ENCODE assay signal across 16 cellular contexts in the genomic region with DNA sequence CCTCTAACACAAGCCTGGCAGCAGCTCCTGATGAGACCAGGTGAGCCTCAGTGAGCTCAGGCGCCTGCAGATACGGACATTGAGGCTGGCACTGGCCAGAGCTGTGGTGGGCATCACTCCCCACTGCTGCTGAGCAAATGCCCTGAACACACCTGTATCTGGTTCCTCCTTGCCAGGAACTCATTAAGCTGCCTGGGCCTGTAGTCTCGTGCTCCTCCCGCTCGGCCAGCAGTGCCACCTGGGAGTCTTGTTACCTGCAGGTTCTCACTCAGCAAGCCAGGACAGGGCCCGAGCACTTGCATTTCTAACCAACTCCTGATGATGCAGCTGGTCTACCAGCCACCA. TPM values are rescaled to one million over a fixed set of nuclear protein-coding genes. Genes with fewer than 3 reads are reported as not detected.
DNase-seq lines count a peak whose midpoint lies in the region; ATAC-seq and TF ChIP-seq lines count a peak whose summit lies in the region.
"Had no signal": no experiment of that assay in that cellular context is flagged by ENCODE, and none has a peak within 500 bp of the region (broad histone marks: within the 10 kb centered on the region; RNA-seq: fewer than 3 reads in every experiment).

No MANE protein-coding gene starts in this region.

- H3K9me2 ChIP-seq in HCT116 (ENCODE audit: insufficient read depth), result no peaks in the 10 kb centered on the region

- RAD21 ChIA-PET in HCT116 (lab: Charles Lee; ENCODE audit: low non-redundant PET in 1 of 2, low total read pairs in 2 of 2, uncharacterized antibody in 2 of 2, unreplicated experiment in 2 of 2), result no interaction called here

- POLR2A ChIA-PET in HCT116 (lab: Charles Lee), result interaction anchor here (0.8 to 2.2 kb wide), 3 partner anchors 9 to 12 kb away, joined by 3 to 8 read pairs (median 4); no protein-coding TSS in a partner anchor
- POLR2A ChIA-PET in activated CD4-positive, alpha-beta memory T cell treated with anti-CD3 and anti-CD28 coated beads, Interleukin-2, amount 10 ng/mL, durations not matched to agents 7 days and 5 days (lab: Charles Lee), result interaction anchor here (0.7 to 5.3 kb wide), 5 partner anchors 11 to 151 kb away, joined by 3 to 36 read pairs (median 3); a partner anchor contains a TSS

- no peak overlapping the region for H3K27ac ChIP-seq in HCT116 (ENCODE audit: low read depth, low read length)
- H3K27ac ChIP-seq: Peyer's patch had no signal

- intact Hi-C loops in activated naive CD4-positive, alpha-beta T cell treated with anti-CD3 and anti-CD28 coated beads for 36 hours (cut with micrococcal nuclease), result no loop called here
- intact Hi-C loops in HCT116 (cut with micrococcal nuclease), result no loop called here
- intact Hi-C loops in activated T-helper 2 cell treated with anti-CD3 and anti-CD28 coated beads, Interferon-gamma antibody, Interleukin-2, Interleukin-4, amounts not matched to agents 10 μg/mL and 5 μg/mL and 100 μg/mL, durations not matched to agents 14 hours and 24 hours and 36 hours (cut with micrococcal nuclease), result no loop called here

- no peak overlapping the region for H2AFZ ChIP-seq in HCT116 (ENCODE audit: low read depth, low read length, poor library complexity, severe bottlenecking)

- peaks cover 54% of the 10 kb centered on the region for H3K36me3 Mint-ChIP-seq in activated naive CD4-positive, alpha-beta T cell treated with anti-CD3 and anti-CD28 coated beads, Interleukin-2, amount 10 ng/mL, durations not matched to agents 7 days and 5 days
- H3K36me3 Mint-ChIP-seq in activated naive CD4-positive, alpha-beta T cell treated with anti-CD3 and anti-CD28 coated beads for 36 hours (ENCODE audit: low read depth), result peaks cover 47% of the 10 kb centered on the region
- H3K36me3 Mint-ChIP-seq in activated T-helper 2 cell treated with anti-CD3 and anti-CD28 coated beads, Interferon-gamma antibody, Interleukin-2, Interleukin-4, amounts not matched to agents 10 μg/mL and 5 μg/mL and 100 μg/mL, durations not matched to agents 14 hours and 24 hours and 36 hours (ENCODE audit: low read depth), result peaks cover 58% of the 10 kb centered on the region
- peaks cover 56% of the 10 kb centered on the region for H3K36me3 Mint-ChIP-seq in activated CD4-positive, alpha-beta memory T cell treated with anti-CD3 and anti-CD28 coated beads, Interleukin-2, amount 10 ng/mL, durations not matched to agents 7 days and 5 days (ENCODE audit: low read depth)

- H4K20me1 ChIP-seq in HCT116 (ENCODE audit: insufficient read depth), result no peaks in the 10 kb centered on the region; the same call in 1 of the 2 replicates

- H3K9ac ChIP-seq in HCT116 (ENCODE audit: low read length), result no peak overlapping the region

- CTCF ChIA-PET in activated naive CD4-positive, alpha-beta T cell treated with anti-CD3 and anti-CD28 coated beads, Interleukin-2, amount 10 ng/mL, durations not matched to agents 7 days and 5 days (lab: Charles Lee), result interaction anchor here (1.5 kb wide), 1 partner anchor 11 kb away, joined by 7 read pairs; no protein-coding TSS in a partner anchor
- CTCF ChIA-PET in activated naive CD4-positive, alpha-beta T cell treated with anti-CD3 and anti-CD28 coated beads for 36 hours (lab: Charles Lee), result interaction anchor here (1.3 kb wide), 1 partner anchor 9 kb away, joined by 3 read pairs; no protein-coding TSS in a partner anchor
- CTCF ChIA-PET in HCT116 (lab: Charles Lee), result interaction anchor here (0.9 to 1.0 kb wide), 2 partner anchors 9 to 32 kb away, joined by 4 read pairs; a partner anchor contains a TSS
- CTCF ChIA-PET in activated CD4-positive, alpha-beta memory T cell treated with anti-CD3 and anti-CD28 coated beads, Interleukin-2, amount 10 ng/mL, durations not matched to agents 7 days and 5 days (lab: Charles Lee), result interaction anchor here (0.7 kb wide), 2 partner anchors 9 to 50 kb away, joined by 3 read pairs; no protein-coding TSS in a partner anchor

- TF ChIP-seq RAD21 in HCT116 (IDR thresholded peaks at IDR 0.05; ENCODE audit: low read depth), result no peak

- H3K4me1 Mint-ChIP-seq in activated naive CD4-positive, alpha-beta T cell treated with anti-CD3 and anti-CD28 coated beads, Interleukin-2, amount 10 ng/mL, durations not matched to agents 7 days and 5 days, result no peaks in the 10 kb centered on the region
- H3K4me1 Mint-ChIP-seq in activated naive CD4-positive, alpha-beta T cell treated with anti-CD3 and anti-CD28 coated beads for 36 hours (ENCODE audit: low read depth), result no peaks in the 10 kb centered on the region
- H3K4me1 Mint-ChIP-seq in activated T-helper 2 cell treated with anti-CD3 and anti-CD28 coated beads, Interferon-gamma antibody, Interleukin-2, Interleukin-4, amounts not matched to agents 10 μg/mL and 5 μg/mL and 100 μg/mL, durations not matched to agents 14 hours and 24 hours and 36 hours (ENCODE audit: low read depth), result peaks cover 1% of the 10 kb centered on the region
- no peaks in the 10 kb centered on the region for H3K4me1 Mint-ChIP-seq in activated CD4-positive, alpha-beta memory T cell treated with anti-CD3 and anti-CD28 coated beads, Interleukin-2, amount 10 ng/mL, durations not matched to agents 7 days and 5 days

- H3K27me3 Mint-ChIP-seq in activated naive CD4-positive, alpha-beta T cell treated with anti-CD3 and anti-CD28 coated beads, Interleukin-2, amount 10 ng/mL, durations not matched to agents 7 days and 5 days, result peaks cover 4% of the 10 kb centered on the region
- peaks cover 2% of the 10 kb centered on the region for H3K27me3 Mint-ChIP-seq in activated naive CD4-positive, alpha-beta T cell treated with anti-CD3 and anti-CD28 coated beads for 36 hours (ENCODE audit: low read depth)
- peaks cover 9% of the 10 kb centered on the region for H3K27me3 Mint-ChIP-seq in activated T-helper 2 cell treated with anti-CD3 and anti-CD28 coated beads, Interferon-gamma antibody, Interleukin-2, Interleukin-4, amounts not matched to agents 10 μg/mL and 5 μg/mL and 100 μg/mL, durations not matched to agents 14 hours and 24 hours and 36 hours (ENCODE audit: low read depth)
- peaks cover 4% of the 10 kb centered on the region for H3K27me3 Mint-ChIP-seq in activated CD4-positive, alpha-beta memory T cell treated with anti-CD3 and anti-CD28 coated beads, Interleukin-2, amount 10 ng/mL, durations not matched to agents 7 days and 5 days

- no peak for TF ChIP-seq CTCF in HCT116 (IDR thresholded peaks at IDR 0.05 in 2 of 3, conservative IDR thresholded peaks at IDR 0.05 in 1 of 3; ENCODE audit: borderline replicate concordance in 1 of 3, insufficient read depth in 1 of 3, low read depth in 2 of 3, low read length in 2 of 3)

- BruUV-seq in HCT116 (replicated peaks; lab: Mats Ljungman, UMichigan), result no TSS peak

- H3K4me1 ChIP-seq in HCT116 (ENCODE audit: control insufficient read depth in 1 of 2, insufficient read depth in 2 of 2, low read length in 2 of 2), result no peaks in the 10 kb centered on the region
- H3K4me1 ChIP-seq: Peyer's patch had no signal

- no peaks in the 10 kb centered on the region for H3K9me3 ChIP-seq in HCT116 (ENCODE audit: control insufficient read depth in 1 of 2, insufficient read depth in 1 of 2, low read depth in 1 of 2, low read length in 2 of 2)
- H3K9me3 ChIP-seq: Peyer's patch had no signal

- no peaks in the 10 kb centered on the region; the same call in 1 of the 2 replicates for H3K79me2 ChIP-seq in HCT116 (ENCODE audit: insufficient read depth, low read length)

- H3K4me2 ChIP-seq in HCT116 (ENCODE audit: low read length), result no peak overlapping the region

- ATAC-seq in HCT116 (peak; percentile 31), GM21576 (IDR thresholded peaks at IDR 0.05; ENCODE audit: unreplicated experiment) (no peak)

- peak overlapping the region; percentile 55 for H3K27ac Mint-ChIP-seq in activated naive CD4-positive, alpha-beta T cell treated with anti-CD3 and anti-CD28 coated beads, Interleukin-2, amount 10 ng/mL, durations not matched to agents 7 days and 5 days
- H3K27ac Mint-ChIP-seq in activated naive CD4-positive, alpha-beta T cell treated with anti-CD3 and anti-CD28 coated beads for 36 hours, result no peak overlapping the region
- peak overlapping the region; percentile 48 for H3K27ac Mint-ChIP-seq in activated T-helper 2 cell treated with anti-CD3 and anti-CD28 coated beads, Interferon-gamma antibody, Interleukin-2, Interleukin-4, amounts not matched to agents 10 μg/mL and 5 μg/mL and 100 μg/mL, durations not matched to agents 14 hours and 24 hours and 36 hours
- no peak overlapping the region for H3K27ac Mint-ChIP-seq in activated CD4-positive, alpha-beta memory T cell treated with anti-CD3 and anti-CD28 coated beads, Interleukin-2, amount 10 ng/mL, durations not matched to agents 7 days and 5 days

- H3K4me3 ChIP-seq in HCT116 (replicated peaks in 1 of 2; ENCODE audit: low read depth in 1 of 2, low read length in 2 of 2), result no peak overlapping the region
- H3K4me3 ChIP-seq: Peyer's patch had no signal

- no peaks in the 10 kb centered on the region for H3K9me3 Mint-ChIP-seq in activated naive CD4-positive, alpha-beta T cell treated with anti-CD3 and anti-CD28 coated beads, Interleukin-2, amount 10 ng/mL, durations not matched to agents 7 days and 5 days
- no peaks in the 10 kb centered on the region for H3K9me3 Mint-ChIP-seq in activated naive CD4-positive, alpha-beta T cell treated with anti-CD3 and anti-CD28 coated beads for 36 hours
- no peaks in the 10 kb centered on the region for H3K9me3 Mint-ChIP-seq in activated T-helper 2 cell treated with anti-CD3 and anti-CD28 coated beads, Interferon-gamma antibody, Interleukin-2, Interleukin-4, amounts not matched to agents 10 μg/mL and 5 μg/mL and 100 μg/mL, durations not matched to agents 14 hours and 24 hours and 36 hours
- no peaks in the 10 kb centered on the region for H3K9me3 Mint-ChIP-seq in activated CD4-positive, alpha-beta memory T cell treated with anti-CD3 and anti-CD28 coated beads, Interleukin-2, amount 10 ng/mL, durations not matched to agents 7 days and 5 days

- no peak for TF ChIP-seq POLR2A in HCT116 (IDR thresholded peaks at IDR 0.05; ENCODE audit: borderline replicate concordance, extremely low read depth, insufficient read depth, insufficient read length)

- DNase-seq in activated naive CD4-positive, alpha-beta T cell treated with anti-CD3 and anti-CD28 coated beads, Interleukin-2, amount 10 ng/mL, durations not matched to agents 7 days and 5 days, result no peak
- DNase-seq in activated naive CD4-positive, alpha-beta T cell treated with anti-CD3 and anti-CD28 coated beads for 36 hours, result no peak
- DNase-seq in HCT116 (ENCODE audit: low read depth, low spot score), result no peak
- no peak for DNase-seq in activated T-helper 2 cell treated with anti-CD3 and anti-CD28 coated beads, Interferon-gamma antibody, Interleukin-2, Interleukin-4, amounts not matched to agents 10 μg/mL and 5 μg/mL and 100 μg/mL, durations not matched to agents 14 hours and 24 hours and 36 hours (ENCODE audit: low spot score)
- peak; percentile 55 for DNase-seq in mesenteric fat pad (ENCODE audit: low spot score)
- no peak for DNase-seq in KG1 (lab: John Stamatoyannopoulos, UW)
- no peak for DNase-seq in activated CD4-positive, alpha-beta memory T cell treated with anti-CD3 and anti-CD28 coated beads, Interleukin-2, amount 10 ng/mL, durations not matched to agents 7 days and 5 days
- DNase-seq: DMS 273 treated with DMSO at 0.1 percent for 48 hours, Karpas-422, NCI-H187 treated with DMSO at 0.1 percent for 48 hours, Peyer's patch, SHP77 had no signal

- 0 out of 2 replicates have a peak, but pooled peaks cover 6% of the 10 kb centered on the region for H3K27me3 ChIP-seq in HCT116 (ENCODE audit: insufficient read depth, low read length)
- H3K27me3 ChIP-seq: Peyer's patch had no signal

- H3K4me3 Mint-ChIP-seq in activated naive CD4-positive, alpha-beta T cell treated with anti-CD3 and anti-CD28 coated beads, Interleukin-2, amount 10 ng/mL, durations not matched to agents 7 days and 5 days, result no peak overlapping the region
- no peak overlapping the region for H3K4me3 Mint-ChIP-seq in activated naive CD4-positive, alpha-beta T cell treated with anti-CD3 and anti-CD28 coated beads for 36 hours
- no peak overlapping the region for H3K4me3 Mint-ChIP-seq in activated T-helper 2 cell treated with anti-CD3 and anti-CD28 coated beads, Interferon-gamma antibody, Interleukin-2, Interleukin-4, amounts not matched to agents 10 μg/mL and 5 μg/mL and 100 μg/mL, durations not matched to agents 14 hours and 24 hours and 36 hours (ENCODE audit: low read depth)
- H3K4me3 Mint-ChIP-seq in activated CD4-positive, alpha-beta memory T cell treated with anti-CD3 and anti-CD28 coated beads, Interleukin-2, amount 10 ng/mL, durations not matched to agents 7 days and 5 days, result no peak overlapping the region

- peaks cover 51 to 59% of the 10 kb centered on the region in 2 experiments for H3K36me3 ChIP-seq in HCT116 (ENCODE audit: control insufficient read depth in 1 of 2, insufficient read depth in 2 of 2, low read length in 2 of 2)

RNA-seq across cellular contexts. Expression of a gene that starts 13.3 kb away (rescaled TPM):
- total RNA-seq in activated naive CD4-positive, alpha-beta T cell treated with anti-CD3 and anti-CD28 coated beads for 36 hours, result 10 to 100 TPM; 92.1 to 97.7 TPM
- total RNA-seq in HCT116 (2021; ENCODE audit: unreplicated experiment) (248 TPM), mesenteric fat pad (92.0 TPM)
- 244 and 255 TPM in 2 replicates for polyA plus RNA-seq in HCT116 (2012)
- 167 and 169 TPM in 2 replicates for total RNA-seq in activated T-helper 2 cell treated with anti-CD3 and anti-CD28 coated beads, Interferon-gamma antibody, Interleukin-2, Interleukin-4, amounts not matched to agents 10 μg/mL and 5 μg/mL and 100 μg/mL, durations not matched to agents 14 hours and 24 hours and 36 hours
- total RNA-seq in activated CD4-positive, alpha-beta memory T cell treated with anti-CD3 and anti-CD28 coated beads, Interleukin-2, amount 10 ng/mL, durations not matched to agents 7 days and 5 days, result 100 to 1,000 TPM; 109 to 115 TPM

RNA-seq across cellular contexts. Expression of a gene that starts 32.2 kb away (rescaled TPM):
- total RNA-seq in activated naive CD4-positive, alpha-beta T cell treated with anti-CD3 and anti-CD28 coated beads for 36 hours, result 10 to 100 TPM; 32.1 to 33.2 TPM
- 131 TPM for total RNA-seq in HCT116 (2021; ENCODE audit: unreplicated experiment)
- polyA plus RNA-seq in HCT116 (2012), result 139 and 156 TPM in 2 replicates
- 23.6 and 26.1 TPM in 2 replicates for total RNA-seq in activated T-helper 2 cell treated with anti-CD3 and anti-CD28 coated beads, Interferon-gamma antibody, Interleukin-2, Interleukin-4, amounts not matched to agents 10 μg/mL and 5 μg/mL and 100 μg/mL, durations not matched to agents 14 hours and 24 hours and 36 hours
- total RNA-seq in mesenteric fat pad, result 61.4 TPM
- 10 to 100 TPM; 16.0 to 18.7 TPM for total RNA-seq in activated CD4-positive, alpha-beta memory T cell treated with anti-CD3 and anti-CD28 coated beads, Interleukin-2, amount 10 ng/mL, durations not matched to agents 7 days and 5 days

RNA-seq across cellular contexts. Expression of a gene that starts 36.2 kb away (rescaled TPM):
- total RNA-seq in activated naive CD4-positive, alpha-beta T cell treated with anti-CD3 and anti-CD28 coated beads for 36 hours, result not detected
- total RNA-seq in HCT116 (2021; ENCODE audit: unreplicated experiment) (0.25 TPM), mesenteric fat pad (not detected)
- 0.57 and 0.62 TPM in 2 replicates for polyA plus RNA-seq in HCT116 (2012)
- total RNA-seq in activated T-helper 2 cell treated with anti-CD3 and anti-CD28 coated beads, Interferon-gamma antibody, Interleukin-2, Interleukin-4, amounts not matched to agents 10 μg/mL and 5 μg/mL and 100 μg/mL, durations not matched to agents 14 hours and 24 hours and 36 hours, result not detected in 2 replicates
- not detected for total RNA-seq in activated CD4-positive, alpha-beta memory T cell treated with anti-CD3 and anti-CD28 coated beads, Interleukin-2, amount 10 ng/mL, durations not matched to agents 7 days and 5 days
- total RNA-seq: Daoy had no signal
- polyA plus RNA-seq: AG04450, BJ had no signal

Comparison
In these comparisons a context has a peak if more than half of its experiments do, and no peak if none do; other contexts are left out.
1. H3K27ac Mint-ChIP-seq: peak in activated naive CD4-positive, alpha-beta T cell treated with anti-CD3 and anti-CD28 coated beads, Interleukin-2, amount 10 ng/mL, durations not matched to agents 7 days and 5 days (single experiment) and activated T-helper 2 cell treated with anti-CD3 and anti-CD28 coated beads, Interferon-gamma antibody, Interleukin-2, Interleukin-4, amounts not matched to agents 10 μg/mL and 5 μg/mL and 100 μg/mL, durations not matched to agents 14 hours and 24 hours and 36 hours (single experiment); none in activated naive CD4-positive, alpha-beta T cell treated with anti-CD3 and anti-CD28 coated beads for 36 hours (single experiment) and activated CD4-positive, alpha-beta memory T cell treated with anti-CD3 and anti-CD28 coated beads, Interleukin-2, amount 10 ng/mL, durations not matched to agents 7 days and 5 days (single experiment).